Comparison of ENCODE assay signal across 23 cellular contexts in the genomic region with DNA sequence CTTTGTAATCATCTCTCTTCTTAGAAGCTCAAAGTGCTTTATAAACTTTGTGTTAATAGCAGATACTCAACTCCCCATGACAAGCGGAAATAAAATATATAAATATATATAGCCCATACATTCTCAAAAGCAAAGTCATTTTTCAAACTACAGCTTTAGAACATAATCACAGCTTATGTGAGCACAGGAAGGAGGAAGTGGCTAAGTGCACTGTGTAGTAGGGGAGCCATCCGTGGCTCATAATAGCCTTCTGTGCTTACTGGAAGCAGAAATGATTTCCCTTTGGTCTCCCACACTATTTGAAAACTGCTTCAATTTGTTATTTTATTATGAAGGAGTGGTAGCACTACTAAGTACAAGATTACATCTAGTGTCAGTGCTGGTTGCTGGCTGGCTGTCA.
DNase-seq lines count a peak whose midpoint lies in the region; ATAC-seq and TF ChIP-seq lines count a peak whose summit lies in the region.
"Had no signal": no experiment of that assay in that cellular context is flagged by ENCODE, and none has a peak within 500 bp of the region (broad histone marks: within the 10 kb centered on the region; RNA-seq: fewer than 3 reads in every experiment).

No MANE protein-coding gene starts in this region.

- H3K4me2 ChIP-seq in neural cell (ENCODE audit: low read length): no peak overlapping the region
- H3K4me2 ChIP-seq: BLaER1 had no signal

- H3K36me3 ChIP-seq in neural cell (ENCODE audit: insufficient read depth, low read length): no peaks in the 10 kb centered on the region
- H3K36me3 ChIP-seq: BLaER1 had no signal

- no peak overlapping the region for H3K4me3 ChIP-seq in neural cell (ENCODE audit: low read length)
- H3K4me3 ChIP-seq: BLaER1, GM23248, SK-N-MC had no signal

- no peak overlapping the region for H2AFZ ChIP-seq in neural cell (ENCODE audit: low read depth, low read length)
- H2AFZ ChIP-seq: GM23248 had no signal

- ATAC-seq in GM18511 (IDR thresholded peaks at IDR 0.05; ENCODE audit: unreplicated experiment): no peak
- ATAC-seq: CD8-positive, alpha-beta T cell; HepG2; Right ventricle myocardium inferior; T-helper 17 cell had no signal

- TF ChIP-seq EP300 in neural cell (conservative IDR thresholded peaks at IDR 0.05; ENCODE audit: poor library complexity, severe bottlenecking): no peak

- no peaks in the 10 kb centered on the region for H3K27me3 ChIP-seq in neural cell (ENCODE audit: insufficient read depth, low read depth, low read length)
- H3K27me3 ChIP-seq: BLaER1 had no signal

- no peak overlapping the region for H3K27ac ChIP-seq in neural cell (ENCODE audit: low read length)
- H3K27ac ChIP-seq: BLaER1, GM23248, HL-60, SK-N-MC had no signal

- TF ChIP-seq RAD21 in neural cell (conservative IDR thresholded peaks at IDR 0.05): no peak

- no peak for TF ChIP-seq CTCF in neural cell (IDR thresholded peaks at IDR 0.05; ENCODE audit: poor library complexity, severe bottlenecking)

- H3K9me2 ChIP-seq in neural cell (ENCODE audit: insufficient read depth, low read length): no peaks in the 10 kb centered on the region

- no peaks in the 10 kb centered on the region for H3K9me3 ChIP-seq in neural cell (ENCODE audit: low read length)

- DNase-seq in NCI-H748 (lab: John Stamatoyannopoulos, UW; ENCODE audit: unreplicated experiment) (peak; percentile 18), NCI-H748 treated with DMSO at 0.1 percent for 48 hours (lab: John Stamatoyannopoulos, UW) (no peak), NCI-H1436 (lab: John Stamatoyannopoulos, UW) (peak; percentile 28), NCI-H69 (lab: John Stamatoyannopoulos, UW) (peak; percentile 63), cortex of kidney (lab: John Stamatoyannopoulos, UW) (no peak), NCI-H2196 (lab: John Stamatoyannopoulos, UW; ENCODE audit: unreplicated experiment) (no peak)
- DNase-seq: CD8-positive, alpha-beta T cell; DND-41; GM23248; H9; HFFc6; KBM-7; NCI-H1694 treated with DMSO at 0.1 percent for 48 hours; NCI-H2171 treated with DMSO at 0.1 percent for 48 hours; SW 1271; T-helper 17 cell had no signal

- no peak overlapping the region for H3K9ac ChIP-seq in neural cell (ENCODE audit: low read length)
- H3K9ac ChIP-seq: BLaER1, GM23248 had no signal

- no peaks in the 10 kb centered on the region for H4K20me1 ChIP-seq in neural cell (ENCODE audit: insufficient read depth)
- H4K20me1 ChIP-seq: BLaER1 had no signal

- no peaks in the 10 kb centered on the region for H3F3A ChIP-seq in neural cell (ENCODE audit: insufficient read depth, low read length, poor library complexity, severe bottlenecking)

- H3K79me2 ChIP-seq in neural cell (replicated peaks; ENCODE audit: insufficient read depth, low read length): no peaks in the 10 kb centered on the region

TF ChIP-seq in neural cell, 6 proteins besides CTCF, POLR2A, EP300 and RAD21:
- TF ChIP-seq POLR2AphosphoS5 (IDR thresholded peaks at IDR 0.05): peak; percentile 57
- TF ChIP-seq SMC3 (conservative IDR thresholded peaks at IDR 0.05; ENCODE audit: poor library complexity): no peak
- no peak for TF ChIP-seq EZH2 (IDR thresholded peaks at IDR 0.05; ENCODE audit: borderline replicate concordance, insufficient read depth, low read length, poor library complexity, severe bottlenecking)
- peak; percentile 32 for TF ChIP-seq REST (IDR thresholded peaks at IDR 0.05; ENCODE audit: borderline replicate concordance)
- no peak for TF ChIP-seq MXI1 (conservative IDR thresholded peaks at IDR 0.05; ENCODE audit: poor library complexity, severe bottlenecking)
- no peak for TF ChIP-seq TAF1 (IDR thresholded peaks at IDR 0.05; ENCODE audit: low read depth)
TF ChIP-seq in neural cell: peak in this region for 2.

Comparison
In these comparisons a context has a peak if more than half of its experiments do, and no peak if none do; other contexts are left out.
1. DNase-seq: peak in NCI-H748 (single experiment), NCI-H1436 (single experiment) and NCI-H69 (single experiment); none in NCI-H748 treated with DMSO at 0.1 percent for 48 hours (single experiment), cortex of kidney (single experiment) and NCI-H2196 (single experiment).